21 cellular contexts compared by ENCODE assay signal in genomic region chr1:9278585-9279153, GRCh38. TPM values are rescaled to one million over a fixed set of nuclear protein-coding genes. Genes with fewer than 3 reads are reported as not detected.
DNase-seq lines count a peak whose midpoint lies in the region; ATAC-seq and TF ChIP-seq lines count a peak whose summit lies in the region.
"Had no signal": no experiment of that assay in that cellular context is flagged by ENCODE, and none has a peak within 500 bp of the region (broad histone marks: within the 10 kb centered on the region; RNA-seq: fewer than 3 reads in every experiment).

No MANE protein-coding gene starts in this region.

- H3K4me3 ChIP-seq in colonic mucosa (no peak overlapping the region), transverse colon (no peak overlapping the region)
- H3K4me3 ChIP-seq: K562 had no signal

- peak overlapping the region; percentile 0 for H3K27ac Mint-ChIP-seq in activated CD8-positive, alpha-beta memory T cell treated with anti-CD3 and anti-CD28 coated beads, Interleukin-2, amount 10 ng/mL, durations not matched to agents 7 days and 5 days
- peak overlapping the region; percentile 9 to 76 (median 36) for H3K27ac Mint-ChIP-seq in nephron
- H3K27ac Mint-ChIP-seq: activated naive CD4-positive, alpha-beta T cell treated with anti-CD3 and anti-CD28 coated beads, Interleukin-2, amount 10 ng/mL, durations not matched to agents 7 days and 5 days; effector memory CD8-positive, alpha-beta T cell; stimulated activated naive CD8-positive, alpha-beta T cell treated with anti-CD3 and anti-CD28 coated beads, Interleukin-15, amount 100 ng/mL, for 72 hours had no signal

- no peak for TF ChIP-seq EP300 in transverse colon (IDR thresholded peaks at IDR 0.05; ENCODE audit: low read depth)

- no peak for DNase-seq in activated CD8-positive, alpha-beta memory T cell treated with anti-CD3 and anti-CD28 coated beads, Interleukin-2, amount 10 ng/mL, durations not matched to agents 7 days and 5 days
- no peak for DNase-seq in activated CD8-positive, alpha-beta memory T cell treated with anti-CD3 and anti-CD28 coated beads for 24 hours
- DNase-seq in colonic mucosa: peak; percentile 52
- no peak for DNase-seq in transverse colon
- DNase-seq in SKM-1 (lab: John Stamatoyannopoulos, UW; ENCODE audit: unreplicated experiment): no peak
- no peak for DNase-seq in SIG-M5 (lab: John Stamatoyannopoulos, UW)
- no peak for DNase-seq in GM10248 (ENCODE audit: extremely low spot score)
- DNase-seq: 8988T; activated naive CD4-positive, alpha-beta T cell treated with anti-CD3 and anti-CD28 coated beads, Interleukin-2, amount 10 ng/mL, durations not matched to agents 7 days and 5 days; activated T-cell treated with anti-CD3 and anti-CD28 coated beads, Interleukin-2, amount 50 U/mL, for 1 hour; BE2C; effector memory CD8-positive, alpha-beta T cell; NCI-H1694 treated with DMSO at 0.1 percent for 48 hours; NCI-H774; SHP77 had no signal

- WGBS in transverse colon (ENCODE audit: low coverage in 1 of 2), 2 donors: 46 to 83% methylated on average over 2 to 10 of the region's 10 CpGs

- intact Hi-C loops in colonic mucosa (cut with DNase I) (no loop called here), transverse colon (cut with DNase I; ENCODE audit: low total_unique reads) (no loop called here)

- peaks cover 8% of the 10 kb centered on the region for H3K27me3 Mint-ChIP-seq in activated CD8-positive, alpha-beta memory T cell treated with anti-CD3 and anti-CD28 coated beads, Interleukin-2, amount 10 ng/mL, durations not matched to agents 7 days and 5 days
- peaks cover 14% of the 10 kb centered on the region for H3K27me3 Mint-ChIP-seq in nephron (ENCODE audit: low read depth)

- H3K36me3 Mint-ChIP-seq in activated CD8-positive, alpha-beta memory T cell treated with anti-CD3 and anti-CD28 coated beads, Interleukin-2, amount 10 ng/mL, durations not matched to agents 7 days and 5 days: peaks cover 3% of the 10 kb centered on the region
- H3K36me3 Mint-ChIP-seq in nephron (ENCODE audit: low read depth): no peaks in the 10 kb centered on the region
- H3K36me3 Mint-ChIP-seq: mesothelial cell of epicardium, WTC11 had no signal

- peak overlapping the region; percentile 82 for H3K27ac ChIP-seq in colonic mucosa
- H3K27ac ChIP-seq in transverse colon: peak overlapping the region; percentile 86 to 92 (median 88)

- H3K9ac ChIP-seq in colonic mucosa (ENCODE audit: low read depth in 2 of 2, low read length in 2 of 2): peak overlapping the region in 1 of 2 donors; percentile 77

- no peak overlapping the region for H3K4me3 Mint-ChIP-seq in activated CD8-positive, alpha-beta memory T cell treated with anti-CD3 and anti-CD28 coated beads, Interleukin-2, amount 10 ng/mL, durations not matched to agents 7 days and 5 days
- no peak overlapping the region for H3K4me3 Mint-ChIP-seq in nephron
- H3K4me3 Mint-ChIP-seq: activated naive CD4-positive, alpha-beta T cell treated with anti-CD3 and anti-CD28 coated beads, Interleukin-2, amount 10 ng/mL, durations not matched to agents 7 days and 5 days; mesothelial cell of epicardium; WTC11 had no signal

- H3K9me3 ChIP-seq in colonic mucosa: no peaks in the 10 kb centered on the region
- H3K9me3 ChIP-seq in transverse colon: no peaks in the 10 kb centered on the region
- H3K9me3 ChIP-seq: BE2C had no signal

- no peak for TF ChIP-seq CTCF in colonic mucosa (IDR thresholded peaks at IDR 0.05)
- no peak for TF ChIP-seq CTCF in nephron (IDR thresholded peaks at IDR 0.05; ENCODE audit: unreplicated experiment in 3 of 3)
- no peak for TF ChIP-seq CTCF in transverse colon (IDR thresholded peaks at IDR 0.05)
- TF ChIP-seq CTCF in GM10248 (IDR thresholded peaks at IDR 0.05; ENCODE audit: control extremely low read depth, extremely low read depth, low read depth, missing control alignments): no peak

- no peak for TF ChIP-seq POLR2A in transverse colon (IDR thresholded peaks at IDR 0.05)

- H3K4me1 ChIP-seq in colonic mucosa (peaks cover 16% of the 10 kb centered on the region), transverse colon (peaks cover 15 to 67% (median 36%) of the 10 kb centered on the region in 4 donors)
- H3K4me1 ChIP-seq: BE2C had no signal

- H3K36me3 ChIP-seq in colonic mucosa (no peaks in the 10 kb centered on the region), transverse colon (no peaks in the 10 kb centered on the region)
- H3K36me3 ChIP-seq: BE2C had no signal

- peaks cover 70% of the 10 kb centered on the region for H3K4me1 Mint-ChIP-seq in activated CD8-positive, alpha-beta memory T cell treated with anti-CD3 and anti-CD28 coated beads, Interleukin-2, amount 10 ng/mL, durations not matched to agents 7 days and 5 days
- peaks cover 47% of the 10 kb centered on the region for H3K4me1 Mint-ChIP-seq in nephron

- CTCF ChIA-PET in activated CD8-positive, alpha-beta memory T cell treated with anti-CD3 and anti-CD28 coated beads, Interleukin-2, amount 10 ng/mL, durations not matched to agents 7 days and 5 days (lab: Charles Lee): interaction anchor here (1.0 to 4.9 kb wide), 2 partner anchors 11 to 212 kb away, joined by 3 to 27 read pairs; no protein-coding TSS in a partner anchor
- CTCF ChIA-PET in GM10248 (lab: Yijun Ruan, JAX): interaction anchor here (0.9 to 3.1 kb wide), 4 partner anchors 11 to 217 kb away, joined by 4 to 9 read pairs (median 6); no protein-coding TSS in a partner anchor

- H3K9me3 Mint-ChIP-seq in activated CD8-positive, alpha-beta memory T cell treated with anti-CD3 and anti-CD28 coated beads, Interleukin-2, amount 10 ng/mL, durations not matched to agents 7 days and 5 days (ENCODE audit: low read depth): no peaks in the 10 kb centered on the region
- H3K9me3 Mint-ChIP-seq in nephron: peaks cover 4% of the 10 kb centered on the region
- H3K9me3 Mint-ChIP-seq: effector memory CD8-positive, alpha-beta T cell; mesothelial cell of epicardium; stimulated activated naive CD8-positive, alpha-beta T cell treated with anti-CD3 and anti-CD28 coated beads, Interleukin-15, amount 100 ng/mL, for 72 hours; T-helper 1 cell treated with Interleukin-12 subunit alpha and Interleukin-12 subunit beta and Interleukin-4 antibody, amounts not matched to agents 30 μg/mL and 1 μg/mL, for 36 hours; WTC11 had no signal

- H3K27me3 ChIP-seq in colonic mucosa (no peaks in the 10 kb centered on the region), transverse colon (no peaks in the 10 kb centered on the region)
- H3K27me3 ChIP-seq: BE2C had no signal

- ATAC-seq in activated CD8-positive, alpha-beta memory T cell treated with anti-CD3 and anti-CD28 coated beads, Interleukin-2, amount 10 ng/mL, durations not matched to agents 7 days and 5 days: no peak
- ATAC-seq: effector memory CD8-positive, alpha-beta T cell; K562; stimulated activated naive CD8-positive, alpha-beta T cell treated with anti-CD3 and anti-CD28 coated beads, Interleukin-15, amount 100 ng/mL, for 72 hours had no signal

- POLR2A ChIA-PET in GM10248 (lab: Yijun Ruan, JAX): no interaction called here

- in situ Hi-C loops in transverse colon (cut with MboI; ENCODE audit: low pct_ligation_motif_present in 1 of 4, low pct_unique_long_range_greater_than_20kb in 1 of 4, low sequenced_read_pairs in 3 of 4): loop anchor here in 2 of 4 donors (10.0 to 25.0 kb wide), 2 partner anchors 176 to 184 kb away; no protein-coding TSS in a partner anchor

RNA-seq across cellular contexts. Expression of gene SPSB1, which starts 14.0 kb away (rescaled TPM):
- total RNA-seq in activated CD8-positive, alpha-beta memory T cell treated with anti-CD3 and anti-CD28 coated beads, Interleukin-2, amount 10 ng/mL, durations not matched to agents 7 days and 5 days: 1 to 10 TPM; 8.2 to 9.0 TPM
- 10 to 100 TPM; 14.9 to 28.7 TPM for total RNA-seq in colonic mucosa
- total RNA-seq in transverse colon: 10 to 100 TPM; 40.0 to 82.1 (median 52.6) TPM

RNA-seq across cellular contexts. Expression of gene H6PD, which starts 44.1 kb away (rescaled TPM):
- total RNA-seq in activated CD8-positive, alpha-beta memory T cell treated with anti-CD3 and anti-CD28 coated beads, Interleukin-2, amount 10 ng/mL, durations not matched to agents 7 days and 5 days: 10 to 100 TPM; 13.2 to 13.5 TPM
- total RNA-seq in colonic mucosa: 10 to 100 TPM; 20.8 to 24.7 TPM
- 10 to 100 TPM; 24.1 to 49.4 (median 26.7) TPM for total RNA-seq in transverse colon
